In the genomic region with DNA sequence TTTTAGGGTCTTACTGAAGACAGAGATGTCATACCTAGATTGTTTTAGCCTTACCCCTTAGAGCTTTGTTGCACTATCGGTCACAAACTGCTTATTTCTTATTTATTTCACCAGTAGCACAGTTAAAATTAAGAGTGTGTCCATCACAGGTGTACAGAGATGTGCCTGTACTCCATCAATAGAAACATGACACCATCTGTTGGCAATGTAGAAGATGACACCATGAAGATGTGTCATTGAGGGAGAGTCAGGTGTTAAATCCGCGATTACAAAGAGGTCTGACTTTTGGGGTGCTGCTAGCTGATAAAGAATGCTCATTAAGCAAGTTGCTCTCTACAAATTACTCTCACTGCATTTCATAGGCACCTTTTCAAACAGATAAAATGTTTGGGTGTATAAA, we compare ENCODE assay signal across 13 cellular contexts.
DNase-seq lines count a peak whose midpoint lies in the region; ATAC-seq and TF ChIP-seq lines count a peak whose summit lies in the region.
"Had no signal": no experiment of that assay in that cellular context is flagged by ENCODE, and none has a peak within 500 bp of the region (broad histone marks: within the 10 kb centered on the region; RNA-seq: fewer than 3 reads in every experiment).

No MANE protein-coding gene starts in this region.

- H3K4me1 ChIP-seq in right atrium auricular region: no peaks in the 10 kb centered on the region
- no peaks in the 10 kb centered on the region for H3K4me1 ChIP-seq in MM.1S (ENCODE audit: low read length)
- no peaks in the 10 kb centered on the region for H3K4me1 ChIP-seq in osteoblast (ENCODE audit: insufficient read depth, low read length)

- no peak for TF ChIP-seq CTCF in right atrium auricular region (IDR thresholded peaks at IDR 0.05)
- peak; percentile 17 for TF ChIP-seq CTCF in MM.1S (IDR thresholded peaks at IDR 0.05; ENCODE audit: low read length)
- TF ChIP-seq CTCF in osteoblast (IDR thresholded peaks at IDR 0.05; ENCODE audit: extremely low read depth, low read depth, low read length): no peak

- no peak for DNase-seq in left cardiac atrium
- DNase-seq in right atrium auricular region (ENCODE audit: low spot score): no peak
- peak; percentile 19 for DNase-seq in MM.1S
- peak; percentile 63 for DNase-seq in cerebellum (ENCODE audit: low spot score)
- peak; percentile 40 for DNase-seq in superior temporal gyrus (ENCODE audit: extremely low spot score)
- DNase-seq in effector CD4-positive, alpha-beta T cell: no peak
- no peak for DNase-seq in GOT3 (lab: John Stamatoyannopoulos, UW)
- DNase-seq in osteoblast (ENCODE audit: insufficient read length, low spot score, missing footprints): no peak
- DNase-seq: activated CD4-positive, alpha-beta T cell treated with anti-CD3 and anti-CD28 coated beads, Interleukin-2, amount 10 ng/mL, durations not matched to agents 7 days and 5 days; activated naive CD4-positive, alpha-beta T cell; NCI-H2029; SHP77 treated with DMSO at 0.1 percent for 48 hours; spleen had no signal

- H3K9ac ChIP-seq in MM.1S (ENCODE audit: low read length): no peak overlapping the region

- H4K20me1 ChIP-seq in MM.1S (ENCODE audit: insufficient read depth, low read length) (no peaks in the 10 kb centered on the region), osteoblast (ENCODE audit: insufficient read depth, low read length) (no peaks in the 10 kb centered on the region)

- no peaks in the 10 kb centered on the region for H3K27me3 ChIP-seq in right atrium auricular region
- H3K27me3 ChIP-seq in MM.1S (replicated peaks; ENCODE audit: insufficient read depth, low read length): no peaks in the 10 kb centered on the region
- no peaks in the 10 kb centered on the region for H3K27me3 ChIP-seq in osteoblast (ENCODE audit: insufficient read depth, low read length)
- H3K27me3 ChIP-seq: spleen had no signal

- ATAC-seq in left cardiac atrium: peak; percentile 15 to 75

- H3K4me3 ChIP-seq in right atrium auricular region (no peak overlapping the region), MM.1S (ENCODE audit: low read length) (no peak overlapping the region), osteoblast (ENCODE audit: insufficient read depth, low read length) (no peak overlapping the region)
- H3K4me3 ChIP-seq: spleen had no signal

- H3F3A ChIP-seq in MM.1S (ENCODE audit: insufficient read depth, low read length): no peaks in the 10 kb centered on the region

- peaks cover 15% of the 10 kb centered on the region for H3K36me3 ChIP-seq in right atrium auricular region
- H3K36me3 ChIP-seq in MM.1S (replicated peaks; ENCODE audit: insufficient read depth, low read length): no peaks in the 10 kb centered on the region
- no peaks in the 10 kb centered on the region for H3K36me3 ChIP-seq in osteoblast (ENCODE audit: insufficient read depth, low read length)

- H2AFZ ChIP-seq in MM.1S (ENCODE audit: low read length): no peak overlapping the region
- H2AFZ ChIP-seq in osteoblast (ENCODE audit: low read length): no peak overlapping the region

- no peaks in the 10 kb centered on the region for H3K9me2 ChIP-seq in MM.1S (replicated peaks; ENCODE audit: insufficient read depth, low read length)

- H3K27ac ChIP-seq in right atrium auricular region: peak overlapping the region in 1 of 2 donors; percentile 18
- H3K27ac ChIP-seq in MM.1S (ENCODE audit: low read length): no peak overlapping the region
- no peak overlapping the region for H3K27ac ChIP-seq in osteoblast (ENCODE audit: low read depth, low read length)
- H3K27ac ChIP-seq: spleen had no signal

- no peaks in the 10 kb centered on the region for H3K79me2 ChIP-seq in MM.1S (ENCODE audit: low read length)
- no peaks in the 10 kb centered on the region for H3K79me2 ChIP-seq in osteoblast (ENCODE audit: insufficient read depth, low read length)

- H3K9me3 ChIP-seq in right atrium auricular region (no peaks in the 10 kb centered on the region), MM.1S (replicated peaks; ENCODE audit: insufficient read depth, low read length) (no peaks in the 10 kb centered on the region), osteoblast (ENCODE audit: low read depth, low read length) (no peaks in the 10 kb centered on the region)
- H3K9me3 ChIP-seq: spleen had no signal

- intact Hi-C loops in left cardiac atrium (cut with DNase I): no loop called here

- H3K4me2 ChIP-seq in MM.1S (ENCODE audit: low read depth, low read length): no peak overlapping the region
- no peak overlapping the region for H3K4me2 ChIP-seq in osteoblast (ENCODE audit: insufficient read depth, low read length)

Comparison
In these comparisons a context has a peak if more than half of its experiments do, and no peak if none do; other contexts are left out.
1. DNase-seq: peak in MM.1S (single experiment), cerebellum (single experiment) and superior temporal gyrus (single experiment); none in left cardiac atrium (single experiment), right atrium auricular region (single experiment), effector CD4-positive, alpha-beta T cell (single experiment), GOT3 (single experiment) and osteoblast (single experiment).